In the genomic region with DNA sequence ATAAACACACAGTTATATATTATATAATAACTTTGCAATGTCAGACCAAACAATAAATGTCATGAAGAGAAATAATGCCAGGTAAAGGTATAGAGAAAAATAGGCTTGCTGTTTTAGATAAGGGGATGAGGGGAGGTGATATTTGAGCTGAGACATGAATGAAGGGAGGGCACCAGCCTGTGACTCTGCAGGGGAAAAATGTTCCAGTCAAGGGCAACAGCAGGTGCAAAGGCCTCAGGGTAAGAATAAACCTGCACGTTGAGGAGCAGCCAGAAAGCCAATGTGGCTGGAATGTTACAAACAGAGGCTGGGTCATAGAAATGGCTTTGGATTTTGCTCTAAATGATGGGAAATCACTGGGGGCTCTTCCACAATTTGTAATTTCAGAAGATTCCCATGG, we compare ENCODE assay signal across 28 cellular contexts.
"Had no signal": no experiment of that assay in that cellular context is flagged by ENCODE, and none has a peak within 500 bp of the region (broad histone marks: within the 10 kb centered on the region; RNA-seq: fewer than 3 reads in every experiment).

No MANE protein-coding gene starts in this region.

- H3K4me1 ChIP-seq: ascending aorta, pancreas, prostate gland had no signal

- H3K27ac Mint-ChIP-seq: activated CD4-positive, alpha-beta memory T cell treated with anti-CD3 and anti-CD28 coated beads, Interleukin-2, amount 10 ng/mL, durations not matched to agents 7 days and 5 days; activated naive CD4-positive, alpha-beta T cell treated with anti-CD3 and anti-CD28 coated beads, Interleukin-2, amount 10 ng/mL, durations not matched to agents 7 days and 5 days; activated naive CD8-positive, alpha-beta T cell treated with anti-CD3 and anti-CD28 coated beads, Interleukin-2, amount 10 ng/mL, durations not matched to agents 7 days and 5 days; activated T-cell treated with anti-CD3 and anti-CD28 coated beads, Interleukin-2, amount 50 U/mL, for 24 hours; naive thymus-derived CD8-positive, alpha-beta T cell; stimulated activated effector memory CD8-positive, alpha-beta T cell treated with anti-CD3 and anti-CD28 coated beads, Interleukin-12 subunit alpha, Interleukin-12 subunit beta, amount 100 ng/mL, for 72 hours; stimulated activated naive CD8-positive, alpha-beta T cell treated with anti-CD3 and anti-CD28 coated beads, Interleukin-15, Interleukin-2, amounts not matched to agents 100 ng/mL and 50 ng/mL, for 24 hours; T-helper 1 cell treated with Interleukin-12 subunit alpha and Interleukin-12 subunit beta and Interleukin-4 antibody, amounts not matched to agents 30 μg/mL and 1 μg/mL, for 36 hours had no signal

- H3K4me3 ChIP-seq: ascending aorta, cardiac muscle cell, esophagus muscularis mucosa, pancreas, prostate gland, skin epidermis, thoracic aorta had no signal

- H3K4me1 Mint-ChIP-seq: activated CD4-positive, alpha-beta memory T cell treated with anti-CD3 and anti-CD28 coated beads, Interleukin-2, amount 10 ng/mL, durations not matched to agents 7 days and 5 days; activated naive CD4-positive, alpha-beta T cell treated with anti-CD3 and anti-CD28 coated beads, Interleukin-2, amount 10 ng/mL, durations not matched to agents 7 days and 5 days; activated naive CD8-positive, alpha-beta T cell treated with anti-CD3 and anti-CD28 coated beads, Interleukin-2, amount 10 ng/mL, durations not matched to agents 7 days and 5 days; naive thymus-derived CD8-positive, alpha-beta T cell; stimulated activated effector memory CD8-positive, alpha-beta T cell treated with anti-CD3 and anti-CD28 coated beads, Interleukin-12 subunit alpha, Interleukin-12 subunit beta, amount 100 ng/mL, for 72 hours had no signal

- H3K36me3 ChIP-seq: ascending aorta, cardiac muscle cell, esophagus muscularis mucosa, pancreas, prostate gland, thoracic aorta, WERI-Rb-1 had no signal

- H3K4me3 Mint-ChIP-seq: activated CD4-positive, alpha-beta memory T cell treated with anti-CD3 and anti-CD28 coated beads, Interleukin-2, amount 10 ng/mL, durations not matched to agents 7 days and 5 days; activated naive CD4-positive, alpha-beta T cell treated with anti-CD3 and anti-CD28 coated beads, Interleukin-2, amount 10 ng/mL, durations not matched to agents 7 days and 5 days; activated naive CD8-positive, alpha-beta T cell treated with anti-CD3 and anti-CD28 coated beads, Interleukin-2, amount 10 ng/mL, durations not matched to agents 7 days and 5 days; activated T-cell treated with anti-CD3 and anti-CD28 coated beads, Interleukin-2, amount 50 U/mL, for 24 hours; naive thymus-derived CD8-positive, alpha-beta T cell; neural crest cell; stimulated activated effector memory CD8-positive, alpha-beta T cell treated with anti-CD3 and anti-CD28 coated beads, Interleukin-12 subunit alpha, Interleukin-12 subunit beta, amount 100 ng/mL, for 72 hours; stimulated activated naive CD8-positive, alpha-beta T cell treated with anti-CD3 and anti-CD28 coated beads, Interleukin-15, Interleukin-2, amounts not matched to agents 100 ng/mL and 50 ng/mL, for 24 hours; T-helper 1 cell treated with Interleukin-12 subunit alpha and Interleukin-12 subunit beta and Interleukin-4 antibody, amounts not matched to agents 30 μg/mL and 1 μg/mL, for 36 hours had no signal

- H3K27ac ChIP-seq: ascending aorta, cardiac muscle cell, esophagus muscularis mucosa, prostate gland, skin epidermis, thoracic aorta, WERI-Rb-1 had no signal

- H3K36me3 Mint-ChIP-seq: activated naive CD4-positive, alpha-beta T cell treated with anti-CD3 and anti-CD28 coated beads, Interleukin-2, amount 10 ng/mL, durations not matched to agents 7 days and 5 days; activated naive CD8-positive, alpha-beta T cell treated with anti-CD3 and anti-CD28 coated beads, Interleukin-2, amount 10 ng/mL, durations not matched to agents 7 days and 5 days; brain; naive thymus-derived CD8-positive, alpha-beta T cell; stimulated activated effector memory CD8-positive, alpha-beta T cell treated with anti-CD3 and anti-CD28 coated beads, Interleukin-12 subunit alpha, Interleukin-12 subunit beta, amount 100 ng/mL, for 72 hours had no signal

- H3K9me3 ChIP-seq: ascending aorta, esophagus muscularis mucosa, pancreas, prostate gland, thoracic aorta had no signal

- H3K9me3 Mint-ChIP-seq: activated CD4-positive, alpha-beta memory T cell treated with anti-CD3 and anti-CD28 coated beads, Interleukin-2, amount 10 ng/mL, durations not matched to agents 7 days and 5 days; activated naive CD4-positive, alpha-beta T cell treated with anti-CD3 and anti-CD28 coated beads, Interleukin-2, amount 10 ng/mL, durations not matched to agents 7 days and 5 days; activated naive CD8-positive, alpha-beta T cell treated with anti-CD3 and anti-CD28 coated beads, Interleukin-2, amount 10 ng/mL, durations not matched to agents 7 days and 5 days; activated T-cell treated with anti-CD3 and anti-CD28 coated beads, Interleukin-2, amount 50 U/mL, for 24 hours; stimulated activated effector memory CD8-positive, alpha-beta T cell treated with anti-CD3 and anti-CD28 coated beads, Interleukin-12 subunit alpha, Interleukin-12 subunit beta, amount 100 ng/mL, for 72 hours; T-helper 1 cell treated with Interleukin-12 subunit alpha and Interleukin-12 subunit beta and Interleukin-4 antibody, amounts not matched to agents 30 μg/mL and 1 μg/mL, for 36 hours had no signal

- DNase-seq: activated CD4-positive, alpha-beta memory T cell treated with anti-CD3 and anti-CD28 coated beads, Interleukin-2, amount 10 ng/mL, durations not matched to agents 7 days and 5 days; activated CD4-positive, alpha-beta T cell treated with anti-CD3 and anti-CD28 coated beads for 48 hours; activated CD8-positive, alpha-beta memory T cell treated with anti-CD3 and anti-CD28 coated beads, Interleukin-2, amount 50 U/mL, for 48 hours; activated gamma-delta T cell; activated naive CD4-positive, alpha-beta T cell treated with anti-CD3 and anti-CD28 coated beads, Interleukin-2, amount 10 ng/mL, durations not matched to agents 7 days and 5 days; activated naive CD8-positive, alpha-beta T cell treated with anti-CD3 and anti-CD28 coated beads, Interleukin-2, amount 10 ng/mL, durations not matched to agents 7 days and 5 days; activated T-cell treated with anti-CD3 and anti-CD28 coated beads, Interleukin-2, amount 50 U/mL, for 24 hours; effector CD4-positive, alpha-beta T cell; foreskin melanocyte; left cardiac atrium; midbrain; naive thymus-derived CD8-positive, alpha-beta T cell; nucleus accumbens; pancreas; stimulated activated CD4-positive, alpha-beta T cell treated with anti-CD3 and anti-CD28 coated beads, Interleukin-4, amount 100 ng/mL, for 24 hours; T1000; WERI-Rb-1 had no signal

- H3K27me3 ChIP-seq: ascending aorta, cardiac muscle cell, esophagus muscularis mucosa, pancreas had no signal

- H3K27me3 Mint-ChIP-seq: activated CD4-positive, alpha-beta memory T cell treated with anti-CD3 and anti-CD28 coated beads, Interleukin-2, amount 10 ng/mL, durations not matched to agents 7 days and 5 days; activated naive CD4-positive, alpha-beta T cell treated with anti-CD3 and anti-CD28 coated beads, Interleukin-2, amount 10 ng/mL, durations not matched to agents 7 days and 5 days; stimulated activated naive CD8-positive, alpha-beta T cell treated with anti-CD3 and anti-CD28 coated beads, Interleukin-15, Interleukin-2, amounts not matched to agents 100 ng/mL and 50 ng/mL, for 24 hours had no signal
